In genomic region chr7:698515-699259, GRCh38 we compare ENCODE assay signal across 23 cellular contexts. TPM values are rescaled to one million over a fixed set of nuclear protein-coding genes. Genes with fewer than 3 reads are reported as not detected.
DNase-seq lines count a peak whose midpoint lies in the region; ATAC-seq, FAIRE-seq and TF ChIP-seq lines count a peak whose summit lies in the region.
"Had no signal": no experiment of that assay in that cellular context is flagged by ENCODE, and none has a peak within 500 bp of the region (broad histone marks: within the 10 kb centered on the region; RNA-seq: fewer than 3 reads in every experiment).

No MANE protein-coding gene starts in this region.

- H3K4me3 ChIP-seq in bronchial epithelial cell (ENCODE audit: low read depth, low read length), result no peak overlapping the region
- no peak overlapping the region for H3K4me3 ChIP-seq in sigmoid colon
- H3K4me3 ChIP-seq in testis, result no peak overlapping the region
- H3K4me3 ChIP-seq: GM12878, HAP-1, pancreas had no signal

- H3K9me3 ChIP-seq in sigmoid colon (no peaks in the 10 kb centered on the region), testis (no peaks in the 10 kb centered on the region)
- H3K9me3 ChIP-seq: BE2C, HAP-1, pancreas had no signal

- ATAC-seq in left colon, result peak; percentile 41
- no peak for ATAC-seq in GM21367 (IDR thresholded peaks at IDR 0.05; ENCODE audit: unreplicated experiment)
- ATAC-seq in HG02970 (IDR thresholded peaks at IDR 0.05; ENCODE audit: low FRiP score, unreplicated experiment), result no peak
- ATAC-seq: GM12878; pancreas; stimulated activated naive CD8-positive, alpha-beta T cell treated with anti-CD3 and anti-CD28 coated beads, Interleukin-15, amount 100 ng/mL, for 72 hours had no signal

- no peak for TF ChIP-seq CTCF in bronchial epithelial cell (IDR thresholded peaks at IDR 0.05; ENCODE audit: insufficient read depth, low read length, severe bottlenecking)
- TF ChIP-seq CTCF in sigmoid colon (IDR thresholded peaks at IDR 0.05), result no peak
- TF ChIP-seq CTCF in testis (IDR thresholded peaks at IDR 0.05), result no peak

- TF ChIP-seq POLR2A in H54 (IDR thresholded peaks at IDR 0.05; ENCODE audit: low read depth, low read length) (peak; percentile 10; the same call in 1 of the 2 replicates), sigmoid colon (IDR thresholded peaks at IDR 0.05) (no peak), testis (IDR thresholded peaks at IDR 0.05) (no peak)

- intact Hi-C loops in left colon (cut with DNase I, micrococcal nuclease) (no loop called here), sigmoid colon (cut with DNase I) (no loop called here), testis (cut with DNase I; ENCODE audit: low total_unique reads) (no loop called here)

- 76 to 90% methylated on average over 16 of the region's 16 CpGs for WGBS in sigmoid colon, 2 donors
- WGBS in testis, 2 donors, result 86 to 90% methylated on average over 14 to 16 of the region's 16 CpGs

- no peaks in the 10 kb centered on the region for H3K4me1 ChIP-seq in sigmoid colon
- H3K4me1 ChIP-seq in testis, result peaks cover 7% of the 10 kb centered on the region
- H3K4me1 ChIP-seq: BE2C, HAP-1, pancreas had no signal

- DNase-seq in H54 (ENCODE audit: insufficient read length, low spot score) (no peak), bronchial epithelial cell (ENCODE audit: low read depth) (peak; percentile 12), left colon (no peak), sigmoid colon (peak; percentile 40), testis (no peak)
- DNase-seq: activated CD4-positive, alpha-beta memory T cell treated with anti-CD3 and anti-CD28 coated beads, Interleukin-2, amount 10 ng/mL, durations not matched to agents 7 days and 5 days; activated CD8-positive, alpha-beta memory T cell treated with anti-CD3 and anti-CD28 coated beads, Interleukin-2, amount 50 U/mL, for 4 hours; amniotic stem cell; BE2C; brain microvascular endothelial cell; DMS153; MV-4-11; NCI-H1436 treated with DMSO at 0.1 percent for 48 hours; NCI-H774; retina; stimulated activated naive CD8-positive, alpha-beta T cell treated with anti-CD3 and anti-CD28 coated beads, Interleukin-15, amount 100 ng/mL, for 72 hours had no signal

- FAIRE-seq in H54 (lab: Jason Lieb, UNC) (no peak), bronchial epithelial cell (lab: Jason Lieb, UNC) (no peak)
- FAIRE-seq: GM12878, pancreas, RCC 7860 had no signal

- H3K27me3 ChIP-seq in bronchial epithelial cell (ENCODE audit: control insufficient read depth, insufficient read depth, low read length) (no peaks in the 10 kb centered on the region), sigmoid colon (no peaks in the 10 kb centered on the region), testis (no peaks in the 10 kb centered on the region)
- H3K27me3 ChIP-seq: BE2C, brain microvascular endothelial cell, pancreas had no signal

- H3K27ac ChIP-seq in sigmoid colon (no peak overlapping the region), testis (no peak overlapping the region)
- H3K27ac ChIP-seq: brain microvascular endothelial cell, epithelial cell of prostate, pancreas had no signal

- TF ChIP-seq EP300 in sigmoid colon (IDR thresholded peaks at IDR 0.05), result no peak

- H3K36me3 ChIP-seq in bronchial epithelial cell (ENCODE audit: control insufficient read depth, insufficient read depth, low read length) (no peaks in the 10 kb centered on the region), sigmoid colon (no peaks in the 10 kb centered on the region), testis (ENCODE audit: low read depth, missing control alignments) (no peaks in the 10 kb centered on the region)
- H3K36me3 ChIP-seq: BE2C, brain microvascular endothelial cell, HAP-1, pancreas had no signal

RNA-seq across cellular contexts. Expression of gene DNAAF5, which starts 27.8 kb away (rescaled TPM):
- total RNA-seq in bronchial epithelial cell (9.6 and 9.7 TPM in 2 replicates), left colon (10 to 100 TPM; 27.8 to 37.1 TPM), sigmoid colon (10 to 100 TPM; 13.2 to 25.4 (median 16.0) TPM), testis (10 to 100 TPM; 52.6 to 67.0 TPM)
- polyA plus RNA-seq in sigmoid colon (10 to 100 TPM in 1 of 3 donors, 1 to 10 TPM in 2; 7.8 to 23.4 (median 9.7) TPM), testis (ENCODE audit: insufficient read depth, low read depth, low replicate concordance) (21.1 TPM)

RNA-seq across cellular contexts. Expression of gene PRKAR1B, which starts 28.4 kb away (rescaled TPM):
- total RNA-seq in bronchial epithelial cell (7.4 and 14.0 TPM in 2 replicates), left colon (10 to 100 TPM; 26.5 to 31.0 TPM), sigmoid colon (10 to 100 TPM in 3 of 4 donors, 1 to 10 TPM in 1; 9.7 to 26.6 (median 10.9) TPM), testis (10 to 100 TPM; 31.3 to 35.7 TPM)
- polyA plus RNA-seq in sigmoid colon (10 to 100 TPM in 2 of 3 donors, 1 to 10 TPM in 1; 9.5 to 20.4 (median 12.6) TPM), testis (ENCODE audit: insufficient read depth, low read depth, low replicate concordance) (27.8 TPM)

Comparison
In these comparisons a context has a peak if more than half of its experiments do, and no peak if none do; other contexts are left out.
1. DNase-seq: peak in bronchial epithelial cell (single experiment) and sigmoid colon (single experiment); none in H54 (single experiment), left colon (0 of 2) and testis (single experiment).